ENCODE assay signal across 10 cellular contexts in genomic region chr13:57633141-57633949, GRCh38. TPM values are rescaled to one million over a fixed set of nuclear protein-coding genes. Genes with fewer than 3 reads are reported as not detected.
DNase-seq lines count a peak whose midpoint lies in the region; ATAC-seq and TF ChIP-seq lines count a peak whose summit lies in the region.
"Had no signal": no experiment of that assay in that cellular context is flagged by ENCODE, and none has a peak within 500 bp of the region (broad histone marks: within the 10 kb centered on the region; RNA-seq: fewer than 3 reads in every experiment).

No MANE protein-coding gene starts in this region.

- H3K4me3 ChIP-seq in fibroblast of pulmonary artery (replicated peaks; ENCODE audit: low read depth, low read length) = no peak overlapping the region
- peak overlapping the region; percentile 48 to 86 for H3K4me3 ChIP-seq in muscle layer of duodenum (ENCODE audit: low read depth in 1 of 2, low read length in 2 of 2)
- peak overlapping the region; percentile 9 for H3K4me3 ChIP-seq in urinary bladder (ENCODE audit: low read depth, low read length)
- H3K4me3 ChIP-seq: BLaER1 had no signal

- no peaks in the 10 kb centered on the region for H3K9me3 ChIP-seq in muscle layer of duodenum (ENCODE audit: control insufficient read depth in 1 of 2, low read length in 2 of 2)

- H3K36me3 ChIP-seq in muscle layer of duodenum (ENCODE audit: control insufficient read depth in 1 of 2, insufficient read depth in 2 of 2, low read length in 2 of 2) (no peaks in the 10 kb centered on the region), urinary bladder (ENCODE audit: insufficient read depth) (no peaks in the 10 kb centered on the region)
- H3K36me3 ChIP-seq: BLaER1 had no signal

- H3K36me3 Mint-ChIP-seq in activated naive CD4-positive, alpha-beta T cell treated with anti-CD3 and anti-CD28 coated beads, Interleukin-2, amount 50 U/mL, for 24 hours = no peaks in the 10 kb centered on the region
- H3K36me3 Mint-ChIP-seq in activated naive CD4-positive, alpha-beta T cell treated with anti-CD3 and anti-CD28 coated beads, Interleukin-2, amount 50 U/mL, for 72 hours = peaks cover 26 to 62% of the 10 kb centered on the region in 2 donors

- H3K4me1 ChIP-seq in muscle layer of duodenum (ENCODE audit: control insufficient read depth in 1 of 2, insufficient read depth in 2 of 2, low read length in 2 of 2) (peaks cover 0 to 43% of the 10 kb centered on the region in 2 donors), urinary bladder (ENCODE audit: insufficient read depth) (peaks cover 4% of the 10 kb centered on the region)

- H3K27ac ChIP-seq in muscle layer of duodenum (ENCODE audit: low read length) (no peak overlapping the region), urinary bladder (ENCODE audit: low read depth) (no peak overlapping the region)
- H3K27ac ChIP-seq: BLaER1 had no signal

- TF ChIP-seq CTCF in fibroblast of pulmonary artery (IDR thresholded peaks at IDR 0.05; ENCODE audit: low read length, missing control alignments) = peak; percentile 25

- ATAC-seq in activated naive CD4-positive, alpha-beta T cell treated with anti-CD3 and anti-CD28 coated beads, Interleukin-2, amount 50 U/mL, for 72 hours = no peak
- ATAC-seq in HG02870 (IDR thresholded peaks at IDR 0.05; ENCODE audit: unreplicated experiment) = no peak

- no peak for DNase-seq in activated naive CD4-positive, alpha-beta T cell treated with anti-CD3 and anti-CD28 coated beads, Interleukin-2, amount 50 U/mL, for 72 hours (ENCODE audit: low spot score in 2 of 2)
- DNase-seq in fibroblast of pulmonary artery (ENCODE audit: low read depth) = peak; percentile 10
- DNase-seq in DMS153 (lab: John Stamatoyannopoulos, UW) = no peak
- no peak for DNase-seq in NCI-H2029 treated with DMSO at 0.1 percent for 48 hours (lab: John Stamatoyannopoulos, UW)
- DNase-seq: activated gamma-delta T cell had no signal

- peak overlapping the region; percentile 44 for H3K4me3 Mint-ChIP-seq in activated naive CD4-positive, alpha-beta T cell treated with anti-CD3 and anti-CD28 coated beads, Interleukin-2, amount 50 U/mL, for 24 hours

- H3K4me1 Mint-ChIP-seq in activated naive CD4-positive, alpha-beta T cell treated with anti-CD3 and anti-CD28 coated beads, Interleukin-2, amount 50 U/mL, for 24 hours = peaks cover 37% of the 10 kb centered on the region

- 6% methylated on average over 77 of the region's 77 CpGs for WGBS in urinary bladder

- H3K27me3 Mint-ChIP-seq in activated naive CD4-positive, alpha-beta T cell treated with anti-CD3 and anti-CD28 coated beads, Interleukin-2, amount 50 U/mL, for 24 hours = peaks cover 53% of the 10 kb centered on the region

- H3K27me3 ChIP-seq in muscle layer of duodenum (ENCODE audit: low read depth, low read length) = peaks cover 46% of the 10 kb centered on the region

- H3K9me3 Mint-ChIP-seq in activated naive CD4-positive, alpha-beta T cell treated with anti-CD3 and anti-CD28 coated beads, Interleukin-2, amount 50 U/mL, for 24 hours = peaks cover 6% of the 10 kb centered on the region
- H3K9me3 Mint-ChIP-seq in activated naive CD4-positive, alpha-beta T cell treated with anti-CD3 and anti-CD28 coated beads, Interleukin-2, amount 50 U/mL, for 72 hours = peaks cover 0 to 18% of the 10 kb centered on the region in 2 donors

- no peak overlapping the region for H3K27ac Mint-ChIP-seq in activated naive CD4-positive, alpha-beta T cell treated with anti-CD3 and anti-CD28 coated beads, Interleukin-2, amount 50 U/mL, for 24 hours
- H3K27ac Mint-ChIP-seq in activated naive CD4-positive, alpha-beta T cell treated with anti-CD3 and anti-CD28 coated beads, Interleukin-2, amount 50 U/mL, for 72 hours = peak overlapping the region in 1 of 2 donors; percentile 91

RNA-seq across cellular contexts. Expression of gene PCDH17, which starts 1.8 kb away (rescaled TPM):
- total RNA-seq in activated naive CD4-positive, alpha-beta T cell treated with anti-CD3 and anti-CD28 coated beads, Interleukin-2, amount 50 U/mL, for 72 hours = not detected
- total RNA-seq in urinary bladder = 12.4 TPM
- polyA plus RNA-seq in urinary bladder = 3.5 TPM

Comparison
In these comparisons a context has a peak if more than half of its experiments do, and no peak if none do; other contexts are left out.
1. RNA of gene PCDH17, which starts 1.8 kb away (total RNA-seq): 12.4 TPM in urinary bladder (single experiment); not detected in activated naive CD4-positive, alpha-beta T cell treated with anti-CD3 and anti-CD28 coated beads, Interleukin-2, amount 50 U/mL, for 72 hours; every median in the first group is over 10 times any median in the second.